13 cellular contexts compared by ENCODE assay signal in genomic region chr4:86963697-86964096, GRCh38. TPM values are rescaled to one million over a fixed set of nuclear protein-coding genes. Genes with fewer than 3 reads are reported as not detected.
DNase-seq lines count a peak whose midpoint lies in the region; ATAC-seq, FAIRE-seq and TF ChIP-seq lines count a peak whose summit lies in the region.
"Had no signal": no experiment of that assay in that cellular context is flagged by ENCODE, and none has a peak within 500 bp of the region (broad histone marks: within the 10 kb centered on the region; RNA-seq: fewer than 3 reads in every experiment).

No MANE protein-coding gene starts in this region.

- BruUV-seq in HCT116 (replicated peaks; lab: Mats Ljungman, UMichigan): no TSS peak

- TF ChIP-seq POLR2A in HCT116 (IDR thresholded peaks at IDR 0.05; ENCODE audit: borderline replicate concordance, extremely low read depth, insufficient read depth, insufficient read length) (no peak), GM12891 (IDR thresholded peaks at IDR 0.05; ENCODE audit: low read depth, low read length) (no peak)

- no peak overlapping the region for H3K4me3 ChIP-seq in HCT116 (replicated peaks in 1 of 2; ENCODE audit: low read depth in 1 of 2, low read length in 2 of 2)
- H3K4me3 ChIP-seq: lower lobe of right lung, upper lobe of right lung had no signal

- CTCF ChIA-PET in HCT116 (lab: Charles Lee): no interaction called here

- H3K9me2 ChIP-seq in HCT116 (ENCODE audit: insufficient read depth): no peaks in the 10 kb centered on the region

- H3K36me3 ChIP-seq in HCT116 (ENCODE audit: control insufficient read depth in 1 of 2, insufficient read depth in 2 of 2, low read length in 2 of 2): no peaks in the 10 kb centered on the region
- H3K36me3 ChIP-seq: lower lobe of right lung, upper lobe of right lung had no signal

- peak overlapping the region; percentile 8; the same call in 1 of the 2 replicates for H3K9ac ChIP-seq in HCT116 (ENCODE audit: low read length)

- no peak for TF ChIP-seq RAD21 in HCT116 (IDR thresholded peaks at IDR 0.05; ENCODE audit: low read depth)

- peak overlapping the region; percentile 40 for H3K4me2 ChIP-seq in HCT116 (ENCODE audit: low read length)

- H3K79me2 ChIP-seq in HCT116 (ENCODE audit: insufficient read depth, low read length): peaks cover 7% of the 10 kb centered on the region

- H3K9me3 ChIP-seq in HCT116 (ENCODE audit: control insufficient read depth in 1 of 2, insufficient read depth in 1 of 2, low read depth in 1 of 2, low read length in 2 of 2): no peaks in the 10 kb centered on the region
- H3K9me3 ChIP-seq: lower lobe of right lung, upper lobe of right lung had no signal

- peak; percentile 72 for DNase-seq in DMS53 (lab: John Stamatoyannopoulos, UW)
- peak; percentile 50 for DNase-seq in HCT116 (ENCODE audit: low read depth, low spot score)
- peak; percentile 11 to 12 for DNase-seq in SW 1271 (lab: John Stamatoyannopoulos, UW)
- peak; percentile 68 for DNase-seq in islet precursor cell
- DNase-seq in GM12891 (ENCODE audit: insufficient read length, low spot score): no peak
- DNase-seq in NCI-H2107 (lab: John Stamatoyannopoulos, UW): no peak
- DNase-seq in Right ventricle myocardium superior: no peak
- no peak for DNase-seq in T-helper 1 cell
- DNase-seq: lower lobe of right lung; NCI-H345; right cardiac atrium; stimulated activated CD4-positive, alpha-beta T cell treated with anti-CD3 and anti-CD28 coated beads, Interleukin-2, amount 100 ng/mL, for 24 hours; upper lobe of right lung had no signal

- RAD21 ChIA-PET in HCT116 (lab: Charles Lee; ENCODE audit: low non-redundant PET in 1 of 2, low total read pairs in 2 of 2, uncharacterized antibody in 2 of 2, unreplicated experiment in 2 of 2): no interaction called here

- FAIRE-seq in GM12891 (lab: Jason Lieb, UNC): no peak

- TF ChIP-seq CTCF in HCT116 (IDR thresholded peaks at IDR 0.05 in 2 of 3, conservative IDR thresholded peaks at IDR 0.05 in 1 of 3; ENCODE audit: borderline replicate concordance in 1 of 3, insufficient read depth in 1 of 3, low read depth in 2 of 3, low read length in 2 of 3): no peak

- POLR2A ChIA-PET in HCT116 (lab: Charles Lee): interaction anchor here (0.9 kb wide), 1 partner anchor 43 kb away, joined by 3 read pairs; no protein-coding TSS in a partner anchor

- H3K27ac ChIP-seq in HCT116 (ENCODE audit: low read depth, low read length): no peak overlapping the region
- H3K27ac ChIP-seq: lower lobe of right lung, upper lobe of right lung had no signal

- no peaks in the 10 kb centered on the region for H3K27me3 ChIP-seq in HCT116 (ENCODE audit: insufficient read depth, low read length)
- H3K27me3 ChIP-seq: upper lobe of right lung had no signal

- no peak overlapping the region for H2AFZ ChIP-seq in HCT116 (ENCODE audit: low read depth, low read length, poor library complexity, severe bottlenecking)

- intact Hi-C loops in HCT116 (cut with micrococcal nuclease): no loop called here
- intact Hi-C loops in Right ventricle myocardium superior (cut with DNase I): no loop called here

- H3K4me1 ChIP-seq in HCT116 (ENCODE audit: control insufficient read depth in 1 of 2, insufficient read depth in 2 of 2, low read length in 2 of 2): peaks cover 9 to 24% of the 10 kb centered on the region in 2 experiments; a peak in 3 of 4 replicates

- H4K20me1 ChIP-seq in HCT116 (ENCODE audit: insufficient read depth): no peaks in the 10 kb centered on the region

- peak; percentile 81 for ATAC-seq in HCT116
- ATAC-seq in Right ventricle myocardium superior (ENCODE audit: poor library complexity): no peak
- ATAC-seq: lower lobe of right lung, right cardiac atrium, upper lobe of right lung had no signal

TF ChIP-seq in HCT116, 20 proteins besides CTCF, POLR2A, EP300 and RAD21 (continues in another document):
- TF ChIP-seq ELF1 (IDR thresholded peaks at IDR 0.05; ENCODE audit: borderline replicate concordance, low read depth) (no peak), EZH2phosphoT487 (IDR thresholded peaks at IDR 0.05; ENCODE audit: borderline replicate concordance) (no peak), SRF (IDR thresholded peaks at IDR 0.05; ENCODE audit: low read depth) (no peak), ATF3 (IDR thresholded peaks at IDR 0.05) (no peak), ZNF274 (IDR thresholded peaks at IDR 0.05; ENCODE audit: low read depth, low read length) (no peak), REST (IDR thresholded peaks at IDR 0.05; ENCODE audit: low read depth) (no peak)

TF ChIP-seq in GM12891, 5 proteins besides CTCF, POLR2A, EP300 and RAD21:
- no peak for TF ChIP-seq POLR2AphosphoS5 (IDR thresholded peaks at IDR 0.05; ENCODE audit: low read depth, low read length)
- TF ChIP-seq TAF1 (IDR thresholded peaks at IDR 0.05; ENCODE audit: low read depth, low read length): no peak
- no peak for TF ChIP-seq SPI1 (IDR thresholded peaks at IDR 0.05; ENCODE audit: low read depth, low read length)
- TF ChIP-seq PAX5 (IDR thresholded peaks at IDR 0.05; ENCODE audit: insufficient read depth, low read length, severe bottlenecking): no peak
- no peak for TF ChIP-seq POU2F2 (IDR thresholded peaks at IDR 0.05; ENCODE audit: low read depth, low read length)

RNA-seq across cellular contexts. Expression of gene AFF1, which starts 28.9 kb away (rescaled TPM):
- total RNA-seq in HCT116 (2021; ENCODE audit: unreplicated experiment) (43.1 TPM), Right ventricle myocardium superior (60.5 TPM)
- polyA plus RNA-seq in HCT116 (2012): 7.5 and 8.8 TPM in 2 replicates
- polyA plus RNA-seq in GM12891 (2012; ENCODE audit: low read depth, missing spikeins): 17.2 TPM

Comparison
In these comparisons a context has a peak if more than half of its experiments do, and no peak if none do; other contexts are left out.
1. DNase-seq: peak in DMS53 (single experiment), HCT116 (single experiment), SW 1271 (2 of 2) and islet precursor cell (single experiment); none in GM12891 (single experiment), NCI-H2107 (single experiment), Right ventricle myocardium superior (single experiment) and T-helper 1 cell (0 of 5).